ENCODE assay signal across 17 cellular contexts in genomic region chr2:49360051-49360767, GRCh38.
"Had no signal": no experiment of that assay in that cellular context is flagged by ENCODE, and none has a peak within 500 bp of the region (broad histone marks: within the 10 kb centered on the region; RNA-seq: fewer than 3 reads in every experiment).

No MANE protein-coding gene starts in this region.

- H3K27ac Mint-ChIP-seq: activated CD4-positive, alpha-beta memory T cell treated with anti-CD3 and anti-CD28 coated beads for 36 hours; activated naive CD8-positive, alpha-beta T cell; dendritic cell treated with granulocyte-macrophage colony-stimulating factor and Interleukin-4, amounts not matched to agents 40 ng/mL and 50 ng/mL, for 4 days; effector memory CD8-positive, alpha-beta T cell; naive thymus-derived CD4-positive, alpha-beta T cell; progenitor cell of endocrine pancreas; stimulated activated effector memory CD8-positive, alpha-beta T cell treated with anti-CD3 and anti-CD28 coated beads, Interleukin-12 subunit alpha, Interleukin-12 subunit beta, amount 100 ng/mL, for 72 hours had no signal

- H3K27me3 Mint-ChIP-seq: activated CD4-positive, alpha-beta memory T cell treated with anti-CD3 and anti-CD28 coated beads for 36 hours; activated naive CD8-positive, alpha-beta T cell; central memory CD8-positive, alpha-beta T cell; dendritic cell treated with granulocyte-macrophage colony-stimulating factor and Interleukin-4, amounts not matched to agents 40 ng/mL and 50 ng/mL, for 4 days; effector memory CD8-positive, alpha-beta T cell; naive thymus-derived CD4-positive, alpha-beta T cell; progenitor cell of endocrine pancreas had no signal

- H3K4me3 Mint-ChIP-seq: activated CD4-positive, alpha-beta memory T cell treated with anti-CD3 and anti-CD28 coated beads for 36 hours; activated naive CD8-positive, alpha-beta T cell; brain; central memory CD8-positive, alpha-beta T cell; dendritic cell treated with granulocyte-macrophage colony-stimulating factor and Interleukin-4, amounts not matched to agents 40 ng/mL and 50 ng/mL, for 4 days; effector memory CD8-positive, alpha-beta T cell; naive thymus-derived CD4-positive, alpha-beta T cell; stimulated activated effector memory CD8-positive, alpha-beta T cell treated with anti-CD3 and anti-CD28 coated beads, Interleukin-12 subunit alpha, Interleukin-12 subunit beta, amount 100 ng/mL, for 72 hours had no signal

- H3K36me3 Mint-ChIP-seq: activated CD4-positive, alpha-beta memory T cell treated with anti-CD3 and anti-CD28 coated beads for 36 hours; activated naive CD8-positive, alpha-beta T cell; brain; naive thymus-derived CD4-positive, alpha-beta T cell; stimulated activated effector memory CD8-positive, alpha-beta T cell treated with anti-CD3 and anti-CD28 coated beads, Interleukin-12 subunit alpha, Interleukin-12 subunit beta, amount 100 ng/mL, for 72 hours had no signal

- H3K4me2 ChIP-seq: hepatocyte had no signal

- H3K79me2 ChIP-seq: hepatocyte had no signal

- H3K9me3 ChIP-seq: uterus had no signal

- H3K27ac ChIP-seq: hepatocyte, tibial artery, uterus had no signal

- ATAC-seq: effector memory CD8-positive, alpha-beta T cell; naive thymus-derived CD4-positive, alpha-beta T cell; right cardiac atrium; stimulated activated effector memory CD8-positive, alpha-beta T cell treated with anti-CD3 and anti-CD28 coated beads, Interleukin-12 subunit alpha, Interleukin-12 subunit beta, amount 100 ng/mL, for 72 hours had no signal

- H2AFZ ChIP-seq: hepatocyte had no signal

- DNase-seq: activated CD4-positive, alpha-beta memory T cell treated with anti-CD3 and anti-CD28 coated beads for 36 hours; activated gamma-delta T cell; activated T-cell treated with anti-CD3 and anti-CD28 coated beads, Interleukin-2, amount 50 U/mL, for 48 hours; amygdala; effector memory CD8-positive, alpha-beta T cell; naive thymus-derived CD4-positive, alpha-beta T cell; nucleus accumbens; right cardiac atrium; tibial artery; uterus had no signal

- H3K27me3 ChIP-seq: hepatocyte, tibial artery, uterus had no signal

- H3K4me3 ChIP-seq: hepatocyte, tibial artery, uterus had no signal

- H3K36me3 ChIP-seq: tibial artery, uterus had no signal

- H3K4me1 ChIP-seq: tibial artery, uterus had no signal

- H3K4me1 Mint-ChIP-seq: central memory CD8-positive, alpha-beta T cell; naive thymus-derived CD4-positive, alpha-beta T cell; stimulated activated effector memory CD8-positive, alpha-beta T cell treated with anti-CD3 and anti-CD28 coated beads, Interleukin-12 subunit alpha, Interleukin-12 subunit beta, amount 100 ng/mL, for 72 hours had no signal
